In genomic region chr7:19060870-19061269, GRCh38 we compare ENCODE assay signal across 1 cellular context.
A peak's percentile ranks its signal among the peaks of the same experiment; 100 is the strongest.
TF ChIP-seq lines count a peak whose summit lies in the region.

No MANE protein-coding gene starts in this region.

TF ChIP-seq in HepG2, 621 proteins besides CTCF, POLR2A, EP300 and RAD21:
- TF ChIP-seq ZFX (CRISPR knock-in tag; IDR thresholded peaks at IDR 0.05; ENCODE audit: low read depth) (no peak), RFX1 (IDR thresholded peaks at IDR 0.05) (no peak), POGZ (CRISPR knock-in tag; IDR thresholded peaks at IDR 0.05) (no peak), ZNF564 (CRISPR knock-in tag; IDR thresholded peaks at IDR 0.05) (no peak), ZNF646 (CRISPR knock-in tag; IDR thresholded peaks at IDR 0.05) (no peak), ZNF326 (CRISPR knock-in tag; IDR thresholded peaks at IDR 0.05; ENCODE audit: borderline replicate concordance) (no peak), CEBPB (IDR thresholded peaks at IDR 0.05; ENCODE audit: borderline replicate concordance, low read depth, low read length) (peak; percentile 43; the same call in 1 of the 2 replicates)
TF ChIP-seq in HepG2: peak in this region for 1.
